5 cellular contexts compared by ENCODE assay signal in the genomic region with DNA sequence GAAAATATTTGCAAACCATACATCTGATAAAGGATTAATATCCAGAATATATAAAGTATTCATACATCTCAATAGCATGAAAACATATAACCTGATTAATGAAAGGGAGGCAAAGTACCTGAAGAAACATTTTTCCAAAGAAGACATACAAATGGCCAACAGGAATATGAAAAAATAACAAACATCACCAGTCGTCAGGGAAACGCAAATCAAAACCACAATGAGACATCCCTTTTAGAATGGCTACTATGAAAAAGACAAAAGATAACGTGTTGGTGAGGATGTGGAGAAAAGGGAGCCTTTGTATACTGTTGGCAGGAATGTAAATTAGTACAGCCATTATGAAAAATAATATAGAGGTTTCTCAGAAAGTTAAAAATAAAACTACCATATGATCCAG.
DNase-seq lines count a peak whose midpoint lies in the region; ATAC-seq, FAIRE-seq and TF ChIP-seq lines count a peak whose summit lies in the region.
"Not testable (repeated sequence)": the region's sequence is repeated elsewhere in the genome, so short reads cannot be mapped to it uniquely, and the experiment has no call there.

No MANE protein-coding gene starts in this region.

- H3K9ac ChIP-seq in K562 (ENCODE audit: insufficient read depth in 1 of 2, low read depth in 2 of 2, low read length in 2 of 2); trophoblast cell (ENCODE audit: low read length): not testable (repeated sequence)

- H4K8ac ChIP-seq in trophoblast cell (ENCODE audit: low read depth, low read length) = not testable (repeated sequence)

- not testable (repeated sequence) for H3K4me2 ChIP-seq in K562 (ENCODE audit: insufficient read depth, low read length); trophoblast cell (ENCODE audit: low read length)

- not testable (repeated sequence) for H3K4me3 ChIP-seq in K562; trophoblast cell (ENCODE audit: low read depth, low read length)

- H3K4ac ChIP-seq in trophoblast cell (ENCODE audit: low read depth, low read length) = not testable (repeated sequence)

- not testable (repeated sequence) for TF ChIP-seq RAD21 in K562 (CRISPR knock-in tag; conservative IDR thresholded peaks at IDR 0.05 in 1 of 2, IDR thresholded peaks at IDR 0.05 in 1 of 2)

- BruUV-seq in K562 (replicated peaks; lab: Mats Ljungman, UMichigan) = not testable (repeated sequence)

- H2BK12ac ChIP-seq in trophoblast cell (ENCODE audit: low read length) = not testable (repeated sequence)

- H3K23ac ChIP-seq in trophoblast cell (ENCODE audit: low read length) = not testable (repeated sequence)

- DNase-seq in M059J (ENCODE audit: low read depth) (peak; percentile 0), SK-MEL-5 (ENCODE audit: low read depth, low spot score) (peak; percentile 64), foreskin melanocyte (peak; percentile 0), trophoblast cell (peak; percentile 15 to 67)
- not testable (repeated sequence) for DNase-seq in K562 (ENCODE audit: extremely low read depth in 1 of 4, low spot score in 3 of 4)

- not testable (repeated sequence) for H3K27ac ChIP-seq in K562 (ENCODE audit: extremely low read depth, low read depth, low read length); trophoblast cell (ENCODE audit: low read depth, low read length)

- not testable (repeated sequence) for TF ChIP-seq CTCF in K562 (IDR thresholded peaks at IDR 0.05 in 2 of 3, conservative IDR thresholded peaks at IDR 0.05 in 1 of 3; ENCODE audit: insufficient read depth in 2 of 3, low read depth in 1 of 3, low read length in 3 of 3)

- not testable (repeated sequence) for ATAC-seq in K562

- CTCF ChIA-PET in K562 (lab: Yijun Ruan, JAX; ENCODE audit: low intra/inter-chr PET ratio) = not testable (repeated sequence)

- not testable (repeated sequence) for TF ChIP-seq POLR2A in K562 (conservative IDR thresholded peaks at IDR 0.05)

- H3K4me1 ChIP-seq in K562 (replicated peaks in 1 of 2; ENCODE audit: control insufficient read depth in 2 of 2, insufficient read depth in 2 of 2, low read length in 2 of 2); trophoblast cell (ENCODE audit: control insufficient read depth in 1 of 2, insufficient read depth in 2 of 2, low read length in 2 of 2): not testable (repeated sequence)

- not testable (repeated sequence) for H2BK5ac ChIP-seq in trophoblast cell (ENCODE audit: low read depth, low read length, poor library complexity)

- not testable (repeated sequence) for H2AFZ ChIP-seq in K562 (ENCODE audit: low read depth, low read length); trophoblast cell (ENCODE audit: insufficient read depth, low read length, poor library complexity)

- H3K9me3 ChIP-seq in K562 (replicated peaks; ENCODE audit: control insufficient read depth, insufficient read depth, low read depth, low read length); trophoblast cell (ENCODE audit: insufficient read depth, low read depth, low read length): not testable (repeated sequence)

- POLR2A ChIA-PET in K562 (lab: Yijun Ruan, JAX) = not testable (repeated sequence)

- not testable (repeated sequence) for H3K9me1 ChIP-seq in K562 (ENCODE audit: control insufficient read depth, insufficient read depth, low read length)

- H4K91ac ChIP-seq in trophoblast cell (ENCODE audit: low read depth, low read length) = not testable (repeated sequence)

- H3K36me3 ChIP-seq in K562 (ENCODE audit: control insufficient read depth, insufficient read depth, low read length); trophoblast cell (ENCODE audit: control insufficient read depth in 1 of 2, insufficient read depth in 2 of 2, low read length in 2 of 2): not testable (repeated sequence)

- WGBS in K562 (ENCODE audit: insufficient coverage, low coverage, missing lambda C conversion rate) = under 1% methylated on average over 3 of the region's 3 CpGs
- WGBS in trophoblast cell (ENCODE audit: extremely low coverage, insufficient coverage, insufficient read length) = no CpG with 5 or more reads among the region's 3 CpGs

- H3K18ac ChIP-seq in trophoblast cell (ENCODE audit: low read length) = not testable (repeated sequence)

- not testable (repeated sequence) for TF ChIP-seq EP300 in K562 (IDR thresholded peaks at IDR 0.05; ENCODE audit: low read length)

- H3K27me3 ChIP-seq in K562 (ENCODE audit: control insufficient read depth in 2 of 2, insufficient read depth in 2 of 2, low read length in 2 of 2); trophoblast cell (ENCODE audit: insufficient read depth, low read length): not testable (repeated sequence)

- not testable (repeated sequence) for H4K12ac ChIP-seq in trophoblast cell (ENCODE audit: low read depth, low read length)

- H4K20me1 ChIP-seq in K562 (replicated peaks; ENCODE audit: control insufficient read depth, insufficient read depth, low read length) = not testable (repeated sequence)

- not testable (repeated sequence) for FAIRE-seq in K562 (lab: Jason Lieb, UNC)

- not testable (repeated sequence) for H2BK120ac ChIP-seq in trophoblast cell (ENCODE audit: insufficient read depth, low read length, poor library complexity)

- H3K79me2 ChIP-seq in K562 (ENCODE audit: control insufficient read depth, insufficient read depth, low read length); trophoblast cell (ENCODE audit: control insufficient read depth, insufficient read depth, low read length, poor library complexity): not testable (repeated sequence)

- not testable (repeated sequence) for H3K14ac ChIP-seq in trophoblast cell (ENCODE audit: low read length)

- intact Hi-C loops in K562 (cut with micrococcal nuclease) = not testable (repeated sequence)

- in situ Hi-C loops in SK-MEL-5 (cut with HindIII; ENCODE audit: low pct_unique_long_range_greater_than_20kb, low sequenced_read_pairs); K562 (cut with MboI): not testable (repeated sequence)

- H2AK5ac ChIP-seq in trophoblast cell (ENCODE audit: low read length) = not testable (repeated sequence)

- not testable (repeated sequence) for H3K79me1 ChIP-seq in trophoblast cell (ENCODE audit: low read length)

TF ChIP-seq in K562, 482 proteins besides CTCF, POLR2A, EP300 and RAD21:
- TF ChIP-seq RFX1 (IDR thresholded peaks at IDR 0.05) = peak; percentile 23
TF ChIP-seq in K562: peak in this region for 1; not testable (repeated sequence) for 481.
